ENCODE assay signal across 1 cellular context in genomic region chr4:137180349-137180748, GRCh38.
TF ChIP-seq lines count a peak whose summit lies in the region.

No MANE protein-coding gene starts in this region.

TF ChIP-seq in GM12891, 5 proteins besides CTCF, POLR2A, EP300 and RAD21:
- TF ChIP-seq POLR2AphosphoS5 (IDR thresholded peaks at IDR 0.05; ENCODE audit: low read depth, low read length) (no peak), POU2F2 (IDR thresholded peaks at IDR 0.05; ENCODE audit: low read depth, low read length) (no peak), TAF1 (IDR thresholded peaks at IDR 0.05; ENCODE audit: low read depth, low read length) (no peak), SPI1 (IDR thresholded peaks at IDR 0.05; ENCODE audit: low read depth, low read length) (no peak), PAX5 (IDR thresholded peaks at IDR 0.05; ENCODE audit: insufficient read depth, low read length, severe bottlenecking) (no peak)
